In genomic region chr5:76813982-76814562, GRCh38 we compare ENCODE assay signal across 16 cellular contexts. TPM values are rescaled to one million over a fixed set of nuclear protein-coding genes. Genes with fewer than 3 reads are reported as not detected.
DNase-seq lines count a peak whose midpoint lies in the region; ATAC-seq and TF ChIP-seq lines count a peak whose summit lies in the region.
"Had no signal": no experiment of that assay in that cellular context is flagged by ENCODE, and none has a peak within 500 bp of the region (broad histone marks: within the 10 kb centered on the region; RNA-seq: fewer than 3 reads in every experiment).

No MANE protein-coding gene starts in this region.

- peaks cover 15% of the 10 kb centered on the region for H3F3A ChIP-seq in neural progenitor cell (ENCODE audit: low read depth)

- POLR2A ChIA-PET in BJ (lab: Charles Lee): no interaction called here

- H3K27me3 ChIP-seq in BJ (ENCODE audit: control insufficient read depth, insufficient read depth, low read length): peaks cover under 1% of the 10 kb centered on the region
- no peaks in the 10 kb centered on the region for H3K27me3 ChIP-seq in MG63
- peaks cover 7% of the 10 kb centered on the region for H3K27me3 ChIP-seq in neural progenitor cell

- H4K20me1 ChIP-seq in neural progenitor cell (ENCODE audit: low read depth): no peaks in the 10 kb centered on the region

- H3K27me3 Mint-ChIP-seq in neural progenitor cell (ENCODE audit: insufficient read depth, low read depth): peaks cover 35% of the 10 kb centered on the region

- peaks cover 11% of the 10 kb centered on the region for H3K4me1 Mint-ChIP-seq in neural progenitor cell

- H3K9me3 ChIP-seq in MG63 (no peaks in the 10 kb centered on the region), neural progenitor cell (ENCODE audit: low read depth) (no peaks in the 10 kb centered on the region)
- H3K9me3 ChIP-seq: uterus had no signal

- H3K27ac Mint-ChIP-seq in neural progenitor cell: no peak overlapping the region

- ATAC-seq in HG03108 (IDR thresholded peaks at IDR 0.05; ENCODE audit: unreplicated experiment) (no peak), omental fat pad (ENCODE audit: low FRiP score) (no peak)
- ATAC-seq: left cardiac atrium had no signal

- CTCF ChIA-PET in BJ (lab: Yijun Ruan, JAX): interaction anchor here (0.6 kb wide), 1 partner anchor 1106 kb away, joined by 3 read pairs; no protein-coding TSS in a partner anchor

- H3K9ac ChIP-seq in neural progenitor cell: no peak overlapping the region

- H3K9me3 Mint-ChIP-seq in neural progenitor cell: peaks cover 16% of the 10 kb centered on the region
- H3K9me3 Mint-ChIP-seq: CD4-positive, alpha-beta memory T cell had no signal

- peaks cover 7% of the 10 kb centered on the region for H3K36me3 Mint-ChIP-seq in neural progenitor cell
- H3K36me3 Mint-ChIP-seq: CD4-positive, alpha-beta memory T cell had no signal

- TF ChIP-seq CTCF in BJ (IDR thresholded peaks at IDR 0.05; ENCODE audit: insufficient read depth, low read depth, low read length): no peak
- TF ChIP-seq CTCF in cardiac fibroblast (IDR thresholded peaks at IDR 0.05; ENCODE audit: low read depth, low read length): no peak
- TF ChIP-seq CTCF in neural progenitor cell (IDR thresholded peaks at IDR 0.05): no peak
- TF ChIP-seq CTCF in omental fat pad (IDR thresholded peaks at IDR 0.05): no peak

- H2AFZ ChIP-seq in neural progenitor cell (replicated peaks): no peak overlapping the region

- no peak overlapping the region for H3K4me2 ChIP-seq in neural progenitor cell

- H3K36me3 ChIP-seq in BJ (ENCODE audit: control insufficient read depth, insufficient read depth, low read length) (no peaks in the 10 kb centered on the region), MG63 (no peaks in the 10 kb centered on the region), neural progenitor cell (no peaks in the 10 kb centered on the region)
- H3K36me3 ChIP-seq: uterus had no signal

- DNase-seq in BJ (ENCODE audit: low read depth) (peak; percentile 84), MG63 (peak; percentile 82), cardiac fibroblast (ENCODE audit: low read depth in 2 of 2) (peak; percentile 56 to 85), lung microvascular endothelial cell (ENCODE audit: low read depth in 2 of 2) (peak; percentile 27 to 91), neural progenitor cell (ENCODE audit: low spot score) (no peak), omental fat pad (ENCODE audit: low spot score) (no peak)
- no peak for DNase-seq in activated naive CD4-positive, alpha-beta T cell treated with anti-CD3 and anti-CD28 coated beads, Interleukin-2, amount 50 U/mL, for 16 hours
- DNase-seq: anterior cingulate cortex; CD4-positive, alpha-beta memory T cell; left cardiac atrium; NCI-H2227 treated with DMSO at 0.1 percent for 48 hours; stimulated activated CD4-positive, alpha-beta T cell treated with anti-CD3 and anti-CD28 coated beads, Interleukin-15, amount 100 ng/mL, for 24 hours; uterus had no signal

- no peak overlapping the region for H3K27ac ChIP-seq in neural progenitor cell
- H3K27ac ChIP-seq: uterus, VCaP had no signal

- H3K79me2 ChIP-seq in neural progenitor cell (ENCODE audit: low read depth): no peaks in the 10 kb centered on the region

- H3K4me3 ChIP-seq in BJ (ENCODE audit: low read depth, low read length): no peak overlapping the region
- H3K4me3 ChIP-seq in MG63: no peak overlapping the region
- H3K4me3 ChIP-seq in cardiac fibroblast (replicated peaks in 1 of 2; ENCODE audit: low read depth in 2 of 2, low read length in 2 of 2): no peak overlapping the region
- no peak overlapping the region for H3K4me3 ChIP-seq in neural progenitor cell
- H3K4me3 ChIP-seq: uterus had no signal

- H3K4me3 Mint-ChIP-seq in neural progenitor cell: no peak overlapping the region
- H3K4me3 Mint-ChIP-seq: CD4-positive, alpha-beta memory T cell; neural crest cell had no signal

- peaks cover 5% of the 10 kb centered on the region for H3K4me1 ChIP-seq in neural progenitor cell
- H3K4me1 ChIP-seq: uterus had no signal

RNA-seq across cellular contexts. Expression of gene F2RL1, which starts 4.8 kb away (rescaled TPM):
- 0.15 and 0.16 TPM in 2 replicates for polyA plus RNA-seq in BJ (2011; rRNA removed)
- 0.19 and 0.26 TPM in 2 replicates for polyA minus RNA-seq in BJ (2011; rRNA and poly(A)+ RNA removed)
- 1.2 TPM in 2 replicates for total RNA-seq in MG63 (2014; rRNA removed; shearing (Covaris generic); ENCODE audit: low replicate concordance)
- total RNA-seq in lung microvascular endothelial cell: 33.9 and 50.6 TPM in 2 replicates
- 9.3 and 10.6 TPM in 2 replicates for total RNA-seq in neural progenitor cell (ENCODE audit: low replicate concordance)
- 1 to 10 TPM; 1.6 to 7.7 (median 3.3) TPM for total RNA-seq in omental fat pad

RNA-seq across cellular contexts. Expression of gene S100Z, which starts 35.7 kb away (rescaled TPM):
- not detected in 2 replicates for polyA plus RNA-seq in BJ (2011; rRNA removed)
- not detected in 2 replicates for polyA minus RNA-seq in BJ (2011; rRNA and poly(A)+ RNA removed)
- not detected in 2 replicates for total RNA-seq in MG63 (2014; rRNA removed; shearing (Covaris generic); ENCODE audit: low replicate concordance)
- total RNA-seq in lung microvascular endothelial cell: not detected in 2 replicates
- total RNA-seq in neural progenitor cell (ENCODE audit: low replicate concordance): not detected in 2 replicates
- total RNA-seq in omental fat pad: 1 to 10 TPM in 1 of 4 donors, under 1 TPM in 2, not detected in 1; 0.36 to 1.7 (median 0.37) TPM
- total RNA-seq: left cardiac atrium, neural crest cell had no signal

Comparison
In these comparisons a context has a peak if more than half of its experiments do, and no peak if none do; other contexts are left out.
1. DNase-seq: peak in BJ (single experiment), MG63 (single experiment), cardiac fibroblast (2 of 2) and lung microvascular endothelial cell (2 of 2); none in activated naive CD4-positive, alpha-beta T cell treated with anti-CD3 and anti-CD28 coated beads, Interleukin-2, amount 50 U/mL, for 16 hours (single experiment), neural progenitor cell (single experiment) and omental fat pad (single experiment).